In genomic region chr12:107326237-107326636, GRCh38 we compare ENCODE assay signal across 22 cellular contexts.
DNase-seq lines count a peak whose midpoint lies in the region; ATAC-seq, FAIRE-seq and TF ChIP-seq lines count a peak whose summit lies in the region.
"Had no signal": no experiment of that assay in that cellular context is flagged by ENCODE, and none has a peak within 500 bp of the region (broad histone marks: within the 10 kb centered on the region; RNA-seq: fewer than 3 reads in every experiment).

No MANE protein-coding gene starts in this region.

- peaks cover 0 to 100% (median 29%) of the 10 kb centered on the region in 11 experiments; a peak in 13 of 22 replicates for H4K20me1 ChIP-seq in BLaER1 treated with 17β-estradiol and CSF1 and Interleukin-3, amounts not matched to agents 10 nM and 100 nM
- H4K20me1 ChIP-seq in Loucy (ENCODE audit: insufficient read depth, low read length, poor library complexity, severe bottlenecking) = no peaks in the 10 kb centered on the region

- H3K27me3 Mint-ChIP-seq in endodermal cell (ENCODE audit: insufficient read depth) = peaks cover 61% of the 10 kb centered on the region
- H3K27me3 Mint-ChIP-seq in activated CD4-positive, alpha-beta T cell treated with anti-CD3 and anti-CD28 coated beads, Interleukin-2, amount 10 ng/mL, durations not matched to agents 24 days and 14 days = no peaks in the 10 kb centered on the region

- no peak overlapping the region for H3K4me3 ChIP-seq in A549
- H3K4me3 ChIP-seq in BLaER1 treated with 17β-estradiol and CSF1 and Interleukin-3, amounts not matched to agents 10 nM and 100 nM = no peak overlapping the region
- H3K4me3 ChIP-seq in Loucy (ENCODE audit: low read length, poor library complexity, severe bottlenecking) = no peak overlapping the region
- H3K4me3 ChIP-seq in endodermal cell (ENCODE audit: low read length) = no peak overlapping the region
- H3K4me3 ChIP-seq: GM12878, MG63, Peyer's patch, SJSA1 had no signal

- H3K9ac ChIP-seq in BLaER1 treated with 17β-estradiol and CSF1 and Interleukin-3, amounts not matched to agents 10 nM and 100 nM = no peak overlapping the region
- no peak overlapping the region for H3K9ac ChIP-seq in Loucy (ENCODE audit: low read depth, low read length, poor library complexity, severe bottlenecking)
- H3K9ac ChIP-seq in endodermal cell (ENCODE audit: extremely low read depth, low read length, poor library complexity, severe bottlenecking) = no peak overlapping the region
- H3K9ac ChIP-seq: KMS-11 had no signal

- H3K36me3 ChIP-seq in BLaER1 treated with 17β-estradiol and CSF1 and Interleukin-3, amounts not matched to agents 10 nM and 100 nM = no peaks in the 10 kb centered on the region
- H3K36me3 ChIP-seq in Loucy (ENCODE audit: insufficient read depth, low read length) = no peaks in the 10 kb centered on the region
- H3K36me3 ChIP-seq in endodermal cell (ENCODE audit: control insufficient read depth, insufficient read depth, low read length) = no peaks in the 10 kb centered on the region
- H3K36me3 ChIP-seq: MG63, Peyer's patch, SJSA1 had no signal

- TF ChIP-seq CTCF in A549 (IDR thresholded peaks at IDR 0.05) (peak; percentile 14; the same call in 1 of the 3 replicates), Loucy (conservative IDR thresholded peaks at IDR 0.05; ENCODE audit: low read length) (peak; percentile 55), endodermal cell (conservative IDR thresholded peaks at IDR 0.05) (peak; percentile 63)

- H3K27me3 ChIP-seq in BLaER1 treated with 17β-estradiol and CSF1 and Interleukin-3, amounts not matched to agents 10 nM and 100 nM = peaks cover 0 to 32% (median 0%) of the 10 kb centered on the region in 11 experiments; a peak in 6 of 22 replicates
- H3K27me3 ChIP-seq in Loucy (ENCODE audit: insufficient read depth, low read length, poor library complexity, severe bottlenecking) = no peaks in the 10 kb centered on the region
- H3K27me3 ChIP-seq in endodermal cell (ENCODE audit: control insufficient read depth, insufficient read depth, low read length, poor library complexity, severe bottlenecking) = peaks cover 45% of the 10 kb centered on the region
- H3K27me3 ChIP-seq: Peyer's patch had no signal

- no peak for FAIRE-seq in A549 (lab: Jason Lieb, UNC)
- FAIRE-seq: GM12878 had no signal

- WGBS in A549 (ENCODE audit: missing lambda C conversion rate) = 25% methylated on average over 2 of the region's 2 CpGs
- WGBS in endodermal cell (ENCODE audit: insufficient coverage in 1 of 2, insufficient read length in 1 of 2), 2 experiments = 51 to 82% methylated on average over 1 to 2 of the region's 2 CpGs

- H3F3A ChIP-seq in Loucy (ENCODE audit: low read depth) = no peaks in the 10 kb centered on the region

- no peaks in the 10 kb centered on the region for H3K9me3 Mint-ChIP-seq in endodermal cell
- H3K9me3 Mint-ChIP-seq in activated CD4-positive, alpha-beta T cell treated with anti-CD3 and anti-CD28 coated beads, Interleukin-2, amount 10 ng/mL, durations not matched to agents 24 days and 14 days = peaks cover 3% of the 10 kb centered on the region
- H3K9me3 Mint-ChIP-seq: HFFc6; T-helper 1 cell treated with Interleukin-12 subunit alpha and Interleukin-12 subunit beta and Interleukin-4 antibody, amounts not matched to agents 30 μg/mL and 1 μg/mL, for 36 hours had no signal

- no peak overlapping the region for H2AFZ ChIP-seq in Loucy (ENCODE audit: low read length)

- H3K27ac ChIP-seq in A549 = peak overlapping the region; percentile 2 to 52; a peak in 2 of 6 replicates
- H3K27ac ChIP-seq in BLaER1 treated with 17β-estradiol and CSF1 and Interleukin-3, amounts not matched to agents 10 nM and 100 nM = no peak overlapping the region
- no peak overlapping the region for H3K27ac ChIP-seq in endodermal cell (ENCODE audit: low read depth, low read length)
- H3K27ac ChIP-seq: KMS-11, Peyer's patch, SJSA1 had no signal

- TF ChIP-seq EP300 in A549 (IDR thresholded peaks at IDR 0.05) = no peak

- intact Hi-C loops in activated CD4-positive, alpha-beta T cell treated with anti-CD3 and anti-CD28 coated beads, Interleukin-2, amount 10 ng/mL, durations not matched to agents 24 days and 14 days (cut with micrococcal nuclease) = no loop called here

- no peaks in the 10 kb centered on the region for H3K9me2 ChIP-seq in Loucy (replicated peaks; ENCODE audit: low read depth, low read length)

- H3K27ac Mint-ChIP-seq in endodermal cell = no peak overlapping the region
- H3K27ac Mint-ChIP-seq in activated CD4-positive, alpha-beta T cell treated with anti-CD3 and anti-CD28 coated beads, Interleukin-2, amount 10 ng/mL, durations not matched to agents 24 days and 14 days = no peak overlapping the region
- H3K27ac Mint-ChIP-seq: HFFc6; T-helper 1 cell treated with Interleukin-12 subunit alpha and Interleukin-12 subunit beta and Interleukin-4 antibody, amounts not matched to agents 30 μg/mL and 1 μg/mL, for 36 hours had no signal

- H3K9me3 ChIP-seq in A549 (no peaks in the 10 kb centered on the region), Loucy (ENCODE audit: insufficient read depth, low read depth, low read length) (no peaks in the 10 kb centered on the region), endodermal cell (ENCODE audit: control insufficient read depth, low read length) (no peaks in the 10 kb centered on the region)
- no peaks in the 10 kb centered on the region for H3K9me3 ChIP-seq in BLaER1 treated with 17β-estradiol and CSF1 and Interleukin-3, amounts not matched to agents 10 nM and 100 nM (replicated peaks in 1 of 11)
- H3K9me3 ChIP-seq: MG63, Peyer's patch, SJSA1 had no signal

- TF ChIP-seq POLR2A in A549 (IDR thresholded peaks at IDR 0.05; ENCODE audit: low read length) = no peak

- H3K4me2 ChIP-seq in A549 (peak overlapping the region; percentile 65; the same call in 2 of the 3 replicates), Loucy (ENCODE audit: low read depth, low read length, poor library complexity, severe bottlenecking) (no peak overlapping the region)
- peak overlapping the region in 9 of 11 experiments; percentile 75 to 90 (median 89); a peak in 17 of 22 replicates for H3K4me2 ChIP-seq in BLaER1 treated with 17β-estradiol and CSF1 and Interleukin-3, amounts not matched to agents 10 nM and 100 nM
- H3K4me2 ChIP-seq: KMS-11 had no signal

- POLR2A ChIA-PET in A549 (lab: Yijun Ruan, JAX) = no interaction called here

- peaks cover 9% of the 10 kb centered on the region for H3K4me1 Mint-ChIP-seq in endodermal cell
- H3K4me1 Mint-ChIP-seq in activated CD4-positive, alpha-beta T cell treated with anti-CD3 and anti-CD28 coated beads, Interleukin-2, amount 10 ng/mL, durations not matched to agents 24 days and 14 days = peaks cover 78% of the 10 kb centered on the region

- ATAC-seq in A549 (no peak; a peak in 1 of 6 replicates), GM21619 (IDR thresholded peaks at IDR 0.05; ENCODE audit: unreplicated experiment) (no peak)
- ATAC-seq: GM12878 had no signal

- DNase-seq in A549 (ENCODE audit: low read depth in 1 of 2, low spot score in 1 of 2) = peak in 1 of 2 experiments; percentile 58
- no peak for DNase-seq in endodermal cell
- no peak for DNase-seq in activated CD4-positive, alpha-beta T cell treated with anti-CD3 and anti-CD28 coated beads, Interleukin-2, amount 10 ng/mL, durations not matched to agents 24 days and 14 days
- DNase-seq in Kasumi-1 (lab: John Stamatoyannopoulos, UW) = no peak
- DNase-seq: Calu3, EL, HFFc6, MG63, NCI-H1048, NCI-H1436 treated with DMSO at 0.1 percent for 48 hours, NCI-H2029, NCI-H510A, NCI-H774, Peyer's patch had no signal

- H3K36me3 Mint-ChIP-seq in endodermal cell (ENCODE audit: low read depth) = no peaks in the 10 kb centered on the region
- H3K36me3 Mint-ChIP-seq in activated CD4-positive, alpha-beta T cell treated with anti-CD3 and anti-CD28 coated beads, Interleukin-2, amount 10 ng/mL, durations not matched to agents 24 days and 14 days (ENCODE audit: low read depth) = peaks cover 12% of the 10 kb centered on the region

- peak in 1 of 2 experiments; percentile 26; a peak in 2 of 5 replicates for TF ChIP-seq RAD21 in A549 (conservative IDR thresholded peaks at IDR 0.05 in 1 of 2, IDR thresholded peaks at IDR 0.05 in 1 of 2)

- H3K4me1 ChIP-seq in A549 (peaks cover 85% of the 10 kb centered on the region), Loucy (ENCODE audit: insufficient read depth, low read length, poor library complexity, severe bottlenecking) (peaks cover 72% of the 10 kb centered on the region), endodermal cell (ENCODE audit: control insufficient read depth, insufficient read depth, low read length) (peaks cover 3% of the 10 kb centered on the region)
- peaks cover 54 to 98% (median 83%) of the 10 kb centered on the region in 10 experiments for H3K4me1 ChIP-seq in BLaER1 treated with 17β-estradiol and CSF1 and Interleukin-3, amounts not matched to agents 10 nM and 100 nM

- CTCF ChIA-PET in A549 (lab: Yijun Ruan, JAX) = interaction anchor here (0.8 to 4.9 kb wide), 7 partner anchors 16 to 282 kb away, joined by 3 to 29 read pairs (median 5); no protein-coding TSS in a partner anchor

- H3K4me3 Mint-ChIP-seq in endodermal cell = no peak overlapping the region
- no peak overlapping the region for H3K4me3 Mint-ChIP-seq in activated CD4-positive, alpha-beta T cell treated with anti-CD3 and anti-CD28 coated beads, Interleukin-2, amount 10 ng/mL, durations not matched to agents 24 days and 14 days
- H3K4me3 Mint-ChIP-seq: CD14-positive monocyte; HFFc6; T-helper 1 cell treated with Interleukin-12 subunit alpha and Interleukin-12 subunit beta and Interleukin-4 antibody, amounts not matched to agents 30 μg/mL and 1 μg/mL, for 36 hours had no signal

- peaks cover 48% of the 10 kb centered on the region for H3K79me2 ChIP-seq in Loucy (ENCODE audit: insufficient read depth, low read length)

TF ChIP-seq in A549, 52 proteins besides CTCF, POLR2A, EP300 and RAD21:
- TF ChIP-seq SMC3 (IDR thresholded peaks at IDR 0.05) = 0 out of 3 replicates have a peak, but pooled peaks have one; percentile 10
- no peak for TF ChIP-seq JUN (IDR thresholded peaks at IDR 0.05)
- no peak for TF ChIP-seq EHMT2 (IDR thresholded peaks at IDR 0.05; ENCODE audit: low read depth)
TF ChIP-seq in A549: peak in this region for 1.

Comparison
In these comparisons a context has a peak if more than half of its experiments do, and no peak if none do; other contexts are left out.
1. H3K27ac ChIP-seq: peak in A549 (2 of 2); none in BLaER1 treated with 17β-estradiol and CSF1 and Interleukin-3, amounts not matched to agents 10 nM and 100 nM (0 of 11) and endodermal cell (single experiment).
2. Peak in every context shown above with its lines, with median percentiles within 50 percentile points of each other: CTCF ChIP-seq.